In the genomic region with DNA sequence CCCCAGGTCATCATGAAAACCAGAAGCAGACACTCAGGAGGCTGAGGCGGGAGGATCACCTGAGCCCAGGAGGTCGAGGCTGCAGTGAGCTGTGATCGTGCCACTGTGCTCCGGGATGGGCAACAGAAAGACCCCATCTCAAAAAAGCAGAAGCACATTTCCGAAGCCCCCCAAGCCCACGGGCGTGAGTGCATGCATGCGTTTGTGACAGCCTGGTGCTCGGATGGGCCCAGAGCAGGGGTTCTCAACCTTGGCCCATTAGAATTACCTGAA, we compare ENCODE assay signal across 25 cellular contexts. TPM values are rescaled to one million over a fixed set of nuclear protein-coding genes. Genes with fewer than 3 reads are reported as not detected.
"Had no signal": no experiment of that assay in that cellular context is flagged by ENCODE, and none has a peak within 500 bp of the region (broad histone marks: within the 10 kb centered on the region; RNA-seq: fewer than 3 reads in every experiment).

No MANE protein-coding gene starts in this region.

- H3K27ac ChIP-seq: brain microvascular endothelial cell, Peyer's patch, RWPE1 had no signal

- H3K27me3 Mint-ChIP-seq: activated naive CD8-positive, alpha-beta T cell had no signal

- H3K36me3 Mint-ChIP-seq: activated naive CD8-positive, alpha-beta T cell had no signal

- H3K4me3 ChIP-seq: Peyer's patch had no signal

- H3K27me3 ChIP-seq: brain microvascular endothelial cell, Peyer's patch had no signal

- H3K9me3 ChIP-seq: Peyer's patch had no signal

- H3K27ac Mint-ChIP-seq: activated naive CD4-positive, alpha-beta T cell treated with anti-CD3 and anti-CD28 coated beads for 36 hours; T-helper 1 cell treated with Interleukin-12 subunit alpha and Interleukin-12 subunit beta and Interleukin-4 antibody, amounts not matched to agents 30 μg/mL and 1 μg/mL, for 36 hours had no signal

- H3K4me3 Mint-ChIP-seq: activated naive CD4-positive, alpha-beta T cell treated with anti-CD3 and anti-CD28 coated beads for 36 hours; activated naive CD8-positive, alpha-beta T cell; activated T-cell treated with anti-CD3 and anti-CD28 coated beads, Interleukin-2, amount 50 U/mL, for 4 hours; T-helper 1 cell treated with Interleukin-12 subunit alpha and Interleukin-12 subunit beta and Interleukin-4 antibody, amounts not matched to agents 30 μg/mL and 1 μg/mL, for 36 hours; WTC11 had no signal

- ATAC-seq: activated T-cell treated with anti-CD3 and anti-CD28 coated beads, Interleukin-2, amount 50 U/mL, for 4 hours; WTC11 had no signal

- H3K9me3 Mint-ChIP-seq: activated naive CD4-positive, alpha-beta T cell treated with anti-CD3 and anti-CD28 coated beads for 36 hours; activated T-cell treated with anti-CD3 and anti-CD28 coated beads, Interleukin-2, amount 50 U/mL, for 4 hours; T-helper 1 cell treated with Interleukin-12 subunit alpha and Interleukin-12 subunit beta and Interleukin-4 antibody, amounts not matched to agents 30 μg/mL and 1 μg/mL, for 36 hours; WTC11 had no signal

- H3K36me3 ChIP-seq: brain microvascular endothelial cell had no signal

- DNase-seq: activated CD4-positive, alpha-beta T cell treated with anti-CD3 and anti-CD28 coated beads for 48 hours; activated CD4-positive, alpha-beta T cell treated with anti-CD3 and anti-CD28 coated beads, Interleukin-2, amount 50 U/mL, for 4 hours; activated CD4-positive, CD25-positive, alpha-beta regulatory T cell treated with anti-CD3 and anti-CD28 coated beads, Interleukin-2, amount 50 U/mL, for 72 hours; activated CD8-positive, alpha-beta memory T cell treated with anti-CD3 and anti-CD28 coated beads for 24 hours; activated effector memory CD4-positive, alpha-beta T cell treated with anti-CD3 and anti-CD28 coated beads, Interleukin-2, amount 50 U/mL, for 16 hours; activated naive CD4-positive, alpha-beta T cell treated with anti-CD3 and anti-CD28 coated beads for 36 hours; activated T-cell treated with anti-CD3 and anti-CD28 coated beads, Interleukin-2, amount 50 U/mL, for 4 hours; brain microvascular endothelial cell; IMR-90; Kasumi-1; KBM-7; NCI-H1105 treated with DMSO at 0.1 percent for 48 hours; NCI-H1436 treated with DMSO at 0.1 percent for 48 hours; NCI-H187; NCI-H2081; NCI-H510A treated with DMSO at 0.1 percent for 48 hours; NCI-H69; NK-92 treated with Interleukin-12 subunit alpha and Interleukin-12 subunit beta, amount 100 ng/mL, for 24 hours; SHP77 treated with DMSO at 0.1 percent for 48 hours had no signal

RNA-seq across cellular contexts. Expression of a gene that starts 19.1 kb away (rescaled TPM):
- total RNA-seq: IMR-90 had no signal

RNA-seq across cellular contexts. Expression of a gene that starts 21.1 kb away (rescaled TPM):
- total RNA-seq: IMR-90 had no signal

RNA-seq across cellular contexts. Expression of a gene that starts 36.8 kb away (rescaled TPM):
- total RNA-seq: activated naive CD4-positive, alpha-beta T cell treated with anti-CD3 and anti-CD28 coated beads for 36 hours; activated T-cell treated with anti-CD3 and anti-CD28 coated beads, Interleukin-2, amount 50 U/mL, for 4 hours; IMR-90; SK-MEL-5; WTC11 had no signal
